ENCODE assay signal across 12 cellular contexts in genomic region chr9:31390352-31391025, GRCh38.
A peak's percentile ranks its signal among the peaks of the same experiment; 100 is the strongest.
DNase-seq lines count a peak whose midpoint lies in the region; ATAC-seq and TF ChIP-seq lines count a peak whose summit lies in the region.
"Had no signal": no experiment of that assay in that cellular context is flagged by ENCODE, and none has a peak within 500 bp of the region (broad histone marks: within the 10 kb centered on the region; RNA-seq: fewer than 3 reads in every experiment).

No MANE protein-coding gene starts in this region.

- H3K9me3 Mint-ChIP-seq in activated T-cell treated with anti-CD3 and anti-CD28 coated beads, Interleukin-2, amount 50 U/mL, for 72 hours = peaks cover 1 to 2% of the 10 kb centered on the region in 2 donors
- H3K9me3 Mint-ChIP-seq: effector memory CD8-positive, alpha-beta T cell; IgD-negative memory B cell had no signal

- no peak overlapping the region for H3K4me3 ChIP-seq in prostate gland
- H3K4me3 ChIP-seq: left lung had no signal

- H3K36me3 Mint-ChIP-seq in activated T-cell treated with anti-CD3 and anti-CD28 coated beads, Interleukin-2, amount 50 U/mL, for 72 hours (ENCODE audit: insufficient read depth in 2 of 2) = no peaks in the 10 kb centered on the region
- H3K36me3 Mint-ChIP-seq: IgD-negative memory B cell had no signal

- H3K36me3 ChIP-seq in prostate gland = no peaks in the 10 kb centered on the region
- H3K36me3 ChIP-seq: left lung had no signal

- TF ChIP-seq CTCF in prostate gland (IDR thresholded peaks at IDR 0.05) = no peak

- peak overlapping the region; percentile 43 for H3K27ac Mint-ChIP-seq in activated T-cell treated with anti-CD3 and anti-CD28 coated beads, Interleukin-2, amount 50 U/mL, for 72 hours
- H3K27ac Mint-ChIP-seq: IgD-negative memory B cell had no signal

- H3K27ac ChIP-seq in prostate gland = no peak overlapping the region
- H3K27ac ChIP-seq: left lung had no signal

- intact Hi-C loops in prostate gland (cut with DNase I) = no loop called here

- no peak for TF ChIP-seq POLR2A in prostate gland (IDR thresholded peaks at IDR 0.05)

- H3K4me3 Mint-ChIP-seq in activated T-cell treated with anti-CD3 and anti-CD28 coated beads, Interleukin-2, amount 50 U/mL, for 72 hours = peak overlapping the region in 1 of 2 donors; percentile 59
- H3K4me3 Mint-ChIP-seq: IgD-negative memory B cell had no signal

- H3K4me1 Mint-ChIP-seq in activated T-cell treated with anti-CD3 and anti-CD28 coated beads, Interleukin-2, amount 50 U/mL, for 72 hours (ENCODE audit: low read depth) = peaks cover 22% of the 10 kb centered on the region

- peak; percentile 29 to 35 for ATAC-seq in activated T-cell treated with anti-CD3 and anti-CD28 coated beads, Interleukin-2, amount 50 U/mL, for 72 hours (replicated peaks in 1 of 2)
- ATAC-seq in HG02885 (IDR thresholded peaks at IDR 0.05; ENCODE audit: poor library complexity, unreplicated experiment) (peak; percentile 55), GM18517 (IDR thresholded peaks at IDR 0.05; ENCODE audit: unreplicated experiment) (no peak)
- ATAC-seq: effector memory CD8-positive, alpha-beta T cell; left lung had no signal

- no peaks in the 10 kb centered on the region for H3K27me3 Mint-ChIP-seq in activated T-cell treated with anti-CD3 and anti-CD28 coated beads, Interleukin-2, amount 50 U/mL, for 72 hours (ENCODE audit: low read depth)
- H3K27me3 Mint-ChIP-seq: effector memory CD8-positive, alpha-beta T cell; IgD-negative memory B cell had no signal

- 48% methylated on average over 6 of the region's 6 CpGs for WGBS in prostate gland

- H3K27me3 ChIP-seq in prostate gland (replicated peaks; ENCODE audit: insufficient read depth) = no peaks in the 10 kb centered on the region
- H3K27me3 ChIP-seq: left lung had no signal

- no peak for DNase-seq in activated T-cell treated with anti-CD3 and anti-CD28 coated beads, Interleukin-2, amount 50 U/mL, for 72 hours
- DNase-seq in activated T-cell treated with anti-CD3 and anti-CD28 coated beads, Interleukin-2, amount 50 U/mL, for 1 hour = no peak
- DNase-seq in OCI-M1 (lab: John Stamatoyannopoulos, UW) = peak; percentile 4
- peak; percentile 30 for DNase-seq in superior temporal gyrus (ENCODE audit: extremely low spot score)
- DNase-seq in prostate gland (ENCODE audit: low spot score) = no peak
- DNase-seq in islet precursor cell = no peak
- DNase-seq: effector memory CD8-positive, alpha-beta T cell; left lung; stimulated activated CD4-positive, alpha-beta T cell treated with anti-CD3 and anti-CD28 coated beads, Interleukin-2, amount 100 ng/mL, for 24 hours had no signal

- no peaks in the 10 kb centered on the region for H3K4me1 ChIP-seq in prostate gland (replicated peaks)
- H3K4me1 ChIP-seq: left lung had no signal

- H3K9me3 ChIP-seq in prostate gland = no peaks in the 10 kb centered on the region
- H3K9me3 ChIP-seq: left lung had no signal

Comparison
In these comparisons a context has a peak if more than half of its experiments do, and no peak if none do; other contexts are left out.
1. DNase-seq: peak in OCI-M1 (single experiment) and superior temporal gyrus (single experiment); none in activated T-cell treated with anti-CD3 and anti-CD28 coated beads, Interleukin-2, amount 50 U/mL, for 72 hours (0 of 2), activated T-cell treated with anti-CD3 and anti-CD28 coated beads, Interleukin-2, amount 50 U/mL, for 1 hour (single experiment), prostate gland (single experiment) and islet precursor cell (single experiment).